1 cellular context compared by ENCODE assay signal in the genomic region with DNA sequence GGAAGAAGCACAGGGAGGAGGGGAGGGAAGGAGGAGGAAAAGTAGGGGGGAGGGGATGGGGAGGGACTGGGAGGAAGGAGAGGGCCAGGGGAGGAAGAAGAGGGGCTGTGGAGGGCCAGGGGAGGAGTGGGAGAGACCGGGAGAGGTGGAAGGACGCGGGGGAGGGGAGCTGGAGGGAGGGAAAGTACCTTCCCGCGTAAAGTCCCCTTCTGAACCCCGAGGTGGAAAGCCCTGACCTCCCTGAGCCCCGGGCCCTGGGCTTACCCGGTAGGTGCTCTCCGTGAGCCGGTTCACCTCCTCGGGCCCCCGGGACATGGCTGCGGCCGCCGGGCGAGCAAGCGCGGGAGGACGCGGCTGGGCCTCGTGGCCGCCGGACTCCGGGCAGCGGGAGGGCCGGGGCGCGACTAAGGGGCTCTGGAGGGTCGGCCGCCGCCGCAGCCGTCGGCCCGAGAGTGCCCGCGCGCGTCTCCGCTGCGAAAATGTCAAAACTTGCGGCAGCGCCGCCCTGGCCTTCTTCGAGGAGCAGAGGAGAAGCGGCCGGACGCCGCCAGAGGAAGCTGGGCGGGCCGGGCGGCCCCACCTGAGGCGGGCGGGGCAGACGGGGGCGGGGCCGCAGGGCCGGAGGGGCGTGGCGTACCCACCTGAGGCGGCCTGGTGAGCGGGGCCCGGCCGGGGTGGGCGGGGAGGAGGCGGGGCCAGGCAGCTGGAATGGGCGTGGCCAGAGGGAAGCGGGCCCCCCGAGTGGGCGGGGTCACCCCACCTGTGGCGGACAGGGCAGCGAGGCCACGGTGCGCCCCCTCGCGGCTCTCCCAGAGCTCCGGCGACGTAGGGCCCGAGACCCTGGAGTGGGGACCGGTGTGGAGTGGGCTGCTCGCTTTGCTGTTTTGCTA.
TF ChIP-seq lines count a peak whose summit lies in the region.

TSS of gene BAIAP2L1 (minus strand) at position 553 of the 890 bp plus-strand sequence. CDS start at position 315, 238 bp downstream.

TF ChIP-seq in K562, 482 proteins besides CTCF, POLR2A, EP300 and RAD21 (continued from another document and continues in another):
- TF ChIP-seq GTF3C2 (IDR thresholded peaks at IDR 0.05; ENCODE audit: borderline replicate concordance, extremely low read depth, insufficient read length) (no peak), PTRF (tag; IDR thresholded peaks at IDR 0.05) (no peak), HNRNPL (IDR thresholded peaks at IDR 0.05; ENCODE audit: low read depth, low read length) (no peak), ZNF695 (CRISPR knock-in tag; IDR thresholded peaks at IDR 0.05) (no peak), SMAD4 (CRISPR knock-in tag; conservative IDR thresholded peaks at IDR 0.05) (peak; percentile 85; the same call in 1 of the 2 replicates), CBX8 (IDR thresholded peaks at IDR 0.05; ENCODE audit: borderline replicate concordance, extremely low read depth, low read depth, low read length, poor library complexity, severe bottlenecking) (no peak), TEAD2 (tag; IDR thresholded peaks at IDR 0.05) (no peak), SUPT5H (IDR thresholded peaks at IDR 0.05) (no peak), ARNT (IDR thresholded peaks at IDR 0.05) (no peak), KLF16 (IDR thresholded peaks at IDR 0.05) (no peak), TAF15 (IDR thresholded peaks at IDR 0.05; ENCODE audit: low read depth, low read length) (no peak), BDP1 (IDR thresholded peaks at IDR 0.05; ENCODE audit: insufficient read depth, insufficient read length) (no peak), MTA3 (IDR thresholded peaks at IDR 0.05; ENCODE audit: borderline replicate concordance) (peak; percentile 64; the same call in 1 of the 2 replicates), SMARCB1 (IDR thresholded peaks at IDR 0.05; ENCODE audit: insufficient read length, low read depth) (no peak), NFXL1 (CRISPR knock-in tag; IDR thresholded peaks at IDR 0.05) (no peak), KLF10 (CRISPR knock-in tag; IDR thresholded peaks at IDR 0.05) (no peak), NONO (IDR thresholded peaks at IDR 0.05; ENCODE audit: low read depth in 2 of 2, low read length in 1 of 2) (peak; percentile 68 to 73), STAG1 (CRISPR knock-in tag; IDR thresholded peaks at IDR 0.05; ENCODE audit: borderline replicate concordance) (no peak; the same call in 1 of the 2 replicates), ZNF766 (CRISPR knock-in tag; conservative IDR thresholded peaks at IDR 0.05) (no peak), NFIC (IDR thresholded peaks at IDR 0.05) (no peak), ILF3 (IDR thresholded peaks at IDR 0.05; ENCODE audit: borderline replicate concordance) (peak; percentile 61; the same call in 1 of the 2 replicates), ZNF518B (CRISPR knock-in tag; IDR thresholded peaks at IDR 0.05) (no peak), MTA1 (IDR thresholded peaks at IDR 0.05; ENCODE audit: borderline replicate concordance) (peak; percentile 16; the same call in 1 of the 2 replicates), CHD4 (IDR thresholded peaks at IDR 0.05; ENCODE audit: insufficient read depth, insufficient replicate concordance, low read depth, low read length, poor library complexity, severe bottlenecking) (no peak), PTBP1 (IDR thresholded peaks at IDR 0.05; ENCODE audit: low read depth, low read length) (no peak), CBFA2T2 (conservative IDR thresholded peaks at IDR 0.05) (no peak), NCOA1 (IDR thresholded peaks at IDR 0.05; ENCODE audit: low read depth) (no peak), DACH1 (IDR thresholded peaks at IDR 0.05; ENCODE audit: partially characterized antibody) (no peak), PML (IDR thresholded peaks at IDR 0.05; ENCODE audit: low read length) (no peak), ZFP1 (CRISPR knock-in tag; IDR thresholded peaks at IDR 0.05) (no peak), ATF2 (CRISPR knock-in tag; IDR thresholded peaks at IDR 0.05) (no peak), ZNF134 (CRISPR knock-in tag; conservative IDR thresholded peaks at IDR 0.05) (no peak), PCBP1 (IDR thresholded peaks at IDR 0.05; ENCODE audit: low read depth, low read length, poor library complexity, severe bottlenecking) (peak; percentile 12), MYBL2 (IDR thresholded peaks at IDR 0.05; ENCODE audit: low read depth) (no peak), MYBL2 (CRISPR knock-in tag; IDR thresholded peaks at IDR 0.05; ENCODE audit: borderline replicate concordance) (no peak), ZNF280A (IDR thresholded peaks at IDR 0.05; ENCODE audit: low read depth, partially characterized antibody) (no peak), ARID1B (IDR thresholded peaks at IDR 0.05) (no peak), MTA2 (IDR thresholded peaks at IDR 0.05; ENCODE audit: low read depth) (no peak)
- TF ChIP-seq, protein P1, sequence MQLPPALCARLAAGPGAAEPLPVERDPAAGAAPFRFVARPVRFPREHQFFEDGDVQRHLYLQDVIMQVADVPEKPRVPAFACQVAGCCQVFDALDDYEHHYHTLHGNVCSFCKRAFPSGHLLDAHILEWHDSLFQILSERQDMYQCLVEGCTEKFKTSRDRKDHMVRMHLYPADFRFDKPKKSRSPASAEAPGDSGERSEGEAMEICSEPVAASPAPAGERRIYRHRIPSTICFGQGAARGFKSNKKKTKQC (CRISPR knock-in tag; IDR thresholded peaks at IDR 0.05), result peak; percentile 79
- TF ChIP-seq, protein P2, sequence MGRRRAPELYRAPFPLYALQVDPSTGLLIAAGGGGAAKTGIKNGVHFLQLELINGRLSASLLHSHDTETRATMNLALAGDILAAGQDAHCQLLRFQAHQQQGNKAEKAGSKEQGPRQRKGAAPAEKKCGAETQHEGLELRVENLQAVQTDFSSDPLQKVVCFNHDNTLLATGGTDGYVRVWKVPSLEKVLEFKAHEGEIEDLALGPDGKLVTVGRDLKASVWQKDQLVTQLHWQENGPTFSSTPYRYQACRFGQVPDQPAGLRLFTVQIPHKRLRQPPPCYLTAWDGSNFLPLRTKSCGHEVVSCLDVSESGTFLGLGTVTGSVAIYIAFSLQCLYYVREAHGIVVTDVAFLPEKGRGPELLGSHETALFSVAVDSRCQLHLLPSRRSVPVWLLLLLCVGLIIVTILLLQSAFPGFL (CRISPR knock-in tag; IDR thresholded peaks at IDR 0.05), result no peak
- TF ChIP-seq, protein P3, sequence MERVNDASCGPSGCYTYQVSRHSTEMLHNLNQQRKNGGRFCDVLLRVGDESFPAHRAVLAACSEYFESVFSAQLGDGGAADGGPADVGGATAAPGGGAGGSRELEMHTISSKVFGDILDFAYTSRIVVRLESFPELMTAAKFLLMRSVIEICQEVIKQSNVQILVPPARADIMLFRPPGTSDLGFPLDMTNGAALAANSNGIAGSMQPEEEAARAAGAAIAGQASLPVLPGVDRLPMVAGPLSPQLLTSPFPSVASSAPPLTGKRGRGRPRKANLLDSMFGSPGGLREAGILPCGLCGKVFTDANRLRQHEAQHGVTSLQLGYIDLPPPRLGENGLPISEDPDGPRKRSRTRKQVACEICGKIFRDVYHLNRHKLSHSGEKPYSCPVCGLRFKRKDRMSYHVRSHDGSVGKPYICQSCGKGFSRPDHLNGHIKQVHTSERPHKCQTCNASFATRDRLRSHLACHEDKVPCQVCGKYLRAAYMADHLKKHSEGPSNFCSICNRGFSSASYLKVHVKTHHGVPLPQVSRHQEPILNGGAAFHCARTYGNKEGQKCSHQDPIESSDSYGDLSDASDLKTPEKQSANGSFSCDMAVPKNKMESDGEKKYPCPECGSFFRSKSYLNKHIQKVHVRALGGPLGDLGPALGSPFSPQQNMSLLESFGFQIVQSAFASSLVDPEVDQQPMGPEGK (CRISPR knock-in tag; IDR thresholded peaks at IDR 0.05; ENCODE audit: borderline replicate concordance), result no peak
- TF ChIP-seq, protein P4, sequence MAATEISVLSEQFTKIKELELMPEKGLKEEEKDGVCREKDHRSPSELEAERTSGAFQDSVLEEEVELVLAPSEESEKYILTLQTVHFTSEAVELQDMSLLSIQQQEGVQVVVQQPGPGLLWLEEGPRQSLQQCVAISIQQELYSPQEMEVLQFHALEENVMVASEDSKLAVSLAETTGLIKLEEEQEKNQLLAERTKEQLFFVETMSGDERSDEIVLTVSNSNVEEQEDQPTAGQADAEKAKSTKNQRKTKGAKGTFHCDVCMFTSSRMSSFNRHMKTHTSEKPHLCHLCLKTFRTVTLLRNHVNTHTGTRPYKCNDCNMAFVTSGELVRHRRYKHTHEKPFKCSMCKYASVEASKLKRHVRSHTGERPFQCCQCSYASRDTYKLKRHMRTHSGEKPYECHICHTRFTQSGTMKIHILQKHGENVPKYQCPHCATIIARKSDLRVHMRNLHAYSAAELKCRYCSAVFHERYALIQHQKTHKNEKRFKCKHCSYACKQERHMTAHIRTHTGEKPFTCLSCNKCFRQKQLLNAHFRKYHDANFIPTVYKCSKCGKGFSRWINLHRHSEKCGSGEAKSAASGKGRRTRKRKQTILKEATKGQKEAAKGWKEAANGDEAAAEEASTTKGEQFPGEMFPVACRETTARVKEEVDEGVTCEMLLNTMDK (IDR thresholded peaks at IDR 0.05; ENCODE audit: borderline replicate concordance, insufficient read depth, low read depth, low read length, poor library complexity, severe bottlenecking), result peak; percentile 96
- TF ChIP-seq, protein P5, sequence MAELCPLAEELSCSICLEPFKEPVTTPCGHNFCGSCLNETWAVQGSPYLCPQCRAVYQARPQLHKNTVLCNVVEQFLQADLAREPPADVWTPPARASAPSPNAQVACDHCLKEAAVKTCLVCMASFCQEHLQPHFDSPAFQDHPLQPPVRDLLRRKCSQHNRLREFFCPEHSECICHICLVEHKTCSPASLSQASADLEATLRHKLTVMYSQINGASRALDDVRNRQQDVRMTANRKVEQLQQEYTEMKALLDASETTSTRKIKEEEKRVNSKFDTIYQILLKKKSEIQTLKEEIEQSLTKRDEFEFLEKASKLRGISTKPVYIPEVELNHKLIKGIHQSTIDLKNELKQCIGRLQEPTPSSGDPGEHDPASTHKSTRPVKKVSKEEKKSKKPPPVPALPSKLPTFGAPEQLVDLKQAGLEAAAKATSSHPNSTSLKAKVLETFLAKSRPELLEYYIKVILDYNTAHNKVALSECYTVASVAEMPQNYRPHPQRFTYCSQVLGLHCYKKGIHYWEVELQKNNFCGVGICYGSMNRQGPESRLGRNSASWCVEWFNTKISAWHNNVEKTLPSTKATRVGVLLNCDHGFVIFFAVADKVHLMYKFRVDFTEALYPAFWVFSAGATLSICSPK (IDR thresholded peaks at IDR 0.05; ENCODE audit: borderline replicate concordance), result no peak
